Comparison of ENCODE assay signal across 11 cellular contexts in the genomic region with DNA sequence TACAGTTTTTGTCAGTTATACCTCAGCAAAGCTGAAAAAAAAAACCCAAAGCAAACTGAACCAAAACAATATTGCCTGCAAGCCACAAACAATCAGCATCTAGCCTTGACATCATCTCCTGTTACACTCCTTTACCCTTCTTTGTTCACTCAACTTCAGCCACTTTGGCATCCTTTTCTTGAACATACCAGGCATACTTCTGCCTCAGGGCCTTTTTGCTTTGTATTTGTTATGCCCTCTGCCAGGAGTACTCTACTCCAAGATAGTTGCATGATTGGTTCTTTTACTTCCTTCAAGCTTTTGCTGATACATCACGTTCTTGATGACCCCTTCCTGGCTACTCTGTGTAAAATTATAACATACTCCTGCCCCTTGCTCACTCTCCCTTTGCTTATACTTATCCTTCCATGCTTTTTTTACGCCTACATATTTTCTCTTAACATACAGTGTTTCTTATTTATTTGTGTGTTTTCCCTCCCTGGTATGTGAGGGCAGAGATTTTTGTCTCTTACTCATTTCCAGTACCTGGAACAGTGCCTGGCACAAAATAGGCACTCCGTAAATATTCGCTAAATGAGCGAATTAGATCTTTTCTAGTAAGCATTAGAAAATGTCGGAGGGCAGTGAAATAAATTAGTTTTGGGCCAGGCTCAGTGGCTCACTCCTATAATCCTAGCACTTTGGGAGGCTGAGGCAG. TPM values are rescaled to one million over a fixed set of nuclear protein-coding genes. Genes with fewer than 3 reads are reported as not detected.
A peak's percentile ranks its signal among the peaks of the same experiment; 100 is the strongest.
DNase-seq lines count a peak whose midpoint lies in the region; ATAC-seq and TF ChIP-seq lines count a peak whose summit lies in the region.
"Had no signal": no experiment of that assay in that cellular context is flagged by ENCODE, and none has a peak within 500 bp of the region (broad histone marks: within the 10 kb centered on the region; RNA-seq: fewer than 3 reads in every experiment).

No MANE protein-coding gene starts in this region.

- CTCF ChIA-PET in AG04449 (lab: Yijun Ruan, JAX) = no interaction called here

- H3K36me3 ChIP-seq in MG63 (peaks cover 50% of the 10 kb centered on the region), ectodermal cell (ENCODE audit: control insufficient read depth, insufficient read depth, low read length) (peaks cover 5% of the 10 kb centered on the region), left lung (peaks cover 0 to 11% of the 10 kb centered on the region in 2 donors)

- POLR2A ChIA-PET in AG04449 (lab: Yijun Ruan, JAX) = no interaction called here

- H3K4me3 ChIP-seq in AG04449 (ENCODE audit: low read depth, low read length) (no peak overlapping the region), MG63 (no peak overlapping the region), ectodermal cell (ENCODE audit: insufficient read depth, low read depth, low read length) (no peak overlapping the region), left lung (no peak overlapping the region)
- H3K4me3 ChIP-seq: hepatocyte had no signal

- intact Hi-C loops in left lung (cut with DNase I) = no loop called here

- H3K27me3 ChIP-seq in MG63 (no peaks in the 10 kb centered on the region), ectodermal cell (ENCODE audit: control insufficient read depth, insufficient read depth, low read length, poor library complexity, severe bottlenecking) (no peaks in the 10 kb centered on the region), left lung (no peaks in the 10 kb centered on the region)
- H3K27me3 ChIP-seq: hepatocyte had no signal

- H3K27ac ChIP-seq in ectodermal cell (ENCODE audit: insufficient read depth, low read depth, low read length, poor library complexity, severe bottlenecking) (peak overlapping the region; percentile 69), left lung (no peak overlapping the region)
- H3K27ac ChIP-seq: hepatocyte had no signal

- peak; percentile 95 for ATAC-seq in left lung
- no peak for ATAC-seq in HG03139 (IDR thresholded peaks at IDR 0.05; ENCODE audit: unreplicated experiment)
- ATAC-seq in GM18870 (IDR thresholded peaks at IDR 0.05; ENCODE audit: unreplicated experiment) = no peak
- no peak for ATAC-seq in GM19397 (IDR thresholded peaks at IDR 0.05; ENCODE audit: unreplicated experiment)

- peaks cover 8% of the 10 kb centered on the region for H3K4me1 ChIP-seq in ectodermal cell (ENCODE audit: control insufficient read depth, insufficient read depth, low read length)
- peaks cover 0 to 9% of the 10 kb centered on the region in 2 donors for H3K4me1 ChIP-seq in left lung

- 87 to 90% methylated on average over 5 to 6 of the region's 6 CpGs for WGBS in ectodermal cell, 2 experiments

- TF ChIP-seq CTCF in AG04449 (IDR thresholded peaks at IDR 0.05; ENCODE audit: insufficient read depth, low read length, missing control alignments) (no peak), left lung (IDR thresholded peaks at IDR 0.05) (no peak)

- DNase-seq in AG04449 (ENCODE audit: low read depth, low spot score) (peak; percentile 41), MG63 (peak; percentile 61), left lung (no peak)
- DNase-seq in NK-92 treated with Interleukin-12 subunit alpha and Interleukin-12 subunit beta, amount 100 ng/mL, for 24 hours (lab: John Stamatoyannopoulos, UW) = no peak
- DNase-seq: activated gamma-delta T cell treated with Interleukin-2 at 50 U/mL for 16 hours, NCI-H1436 treated with DMSO at 0.1 percent for 48 hours had no signal

- H3K9me3 ChIP-seq in MG63 (no peaks in the 10 kb centered on the region), ectodermal cell (ENCODE audit: control insufficient read depth, low read length) (no peaks in the 10 kb centered on the region), left lung (no peaks in the 10 kb centered on the region)

RNA-seq across cellular contexts. Expression of gene ABI2, which starts 12.7 kb away (rescaled TPM):
- 22.1 and 33.6 TPM in 2 replicates for total RNA-seq in MG63 (2014; rRNA removed; shearing (Covaris generic); ENCODE audit: low replicate concordance)
- polyA plus RNA-seq in ectodermal cell (2013, experiment 1 of 4) = 188 TPM
- 163 TPM for polyA plus RNA-seq in ectodermal cell (2013, experiment 2 of 4)
- 140 TPM for polyA plus RNA-seq in ectodermal cell (2013, experiment 3 of 4)
- 165 TPM for polyA plus RNA-seq in ectodermal cell (2013, experiment 4 of 4)
- total RNA-seq in left lung = 10 to 100 TPM; 32.8 to 51.2 TPM

Comparison
In these comparisons a context has a peak if more than half of its experiments do, and no peak if none do; other contexts are left out.
1. DNase-seq: peak in AG04449 (single experiment) and MG63 (single experiment); none in left lung (0 of 2) and NK-92 treated with Interleukin-12 subunit alpha and Interleukin-12 subunit beta, amount 100 ng/mL, for 24 hours (single experiment).